In the genomic region with DNA sequence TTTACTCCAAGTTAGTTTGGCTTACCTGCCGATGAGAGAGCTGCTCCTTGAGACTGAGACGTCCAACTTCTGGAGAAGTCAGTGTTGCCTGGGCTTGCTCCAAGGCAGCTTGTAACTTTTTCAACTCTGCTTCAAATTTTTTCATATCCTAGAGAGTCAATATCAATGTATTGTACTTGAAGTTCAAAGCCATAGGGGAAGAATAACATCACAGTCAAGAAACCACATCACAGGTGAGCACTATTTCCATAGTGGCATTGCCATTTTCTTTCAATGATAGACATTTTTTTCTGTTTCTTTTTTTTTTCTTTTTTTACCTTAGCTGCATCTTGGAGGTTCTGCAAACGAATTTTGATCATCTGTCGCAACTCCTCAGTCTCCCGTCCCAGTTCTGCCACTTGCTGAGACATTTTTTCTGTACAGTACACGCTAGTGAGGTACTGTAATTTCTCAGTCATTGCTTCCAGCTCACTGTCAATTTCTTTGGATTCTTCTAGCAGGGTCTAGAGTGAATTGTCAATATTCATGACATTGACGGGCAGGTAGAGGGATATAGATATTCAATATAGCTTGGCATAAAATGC, we compare ENCODE assay signal across 10 cellular contexts.
"Had no signal": no experiment of that assay in that cellular context is flagged by ENCODE, and none has a peak within 500 bp of the region (broad histone marks: within the 10 kb centered on the region; RNA-seq: fewer than 3 reads in every experiment).

No MANE protein-coding gene starts in this region.

- H3K27me3 Mint-ChIP-seq: activated T-helper 17 cell treated with anti-CD3 and anti-CD28 coated beads, Interleukin-2, amount 50 U/mL, for 72 hours had no signal

- ATAC-seq: body of pancreas, pancreas, right lobe of liver had no signal

- H3K27ac Mint-ChIP-seq: activated naive CD4-positive, alpha-beta T cell treated with anti-CD3 and anti-CD28 coated beads, Interleukin-2, amount 50 U/mL, for 72 hours; activated T-helper 17 cell treated with anti-CD3 and anti-CD28 coated beads, Interleukin-2, amount 50 U/mL, for 72 hours; stimulated activated effector memory CD8-positive, alpha-beta T cell treated with anti-CD3 and anti-CD28 coated beads, Interleukin-12 subunit alpha, Interleukin-12 subunit beta, amount 100 ng/mL, for 72 hours had no signal

- H3K9me3 Mint-ChIP-seq: activated naive CD4-positive, alpha-beta T cell treated with anti-CD3 and anti-CD28 coated beads, Interleukin-2, amount 50 U/mL, for 72 hours; activated T-helper 17 cell treated with anti-CD3 and anti-CD28 coated beads, Interleukin-2, amount 50 U/mL, for 72 hours; naive B cell; stimulated activated effector memory CD8-positive, alpha-beta T cell treated with anti-CD3 and anti-CD28 coated beads, Interleukin-12 subunit alpha, Interleukin-12 subunit beta, amount 100 ng/mL, for 72 hours had no signal

- DNase-seq: body of pancreas, foreskin fibroblast, mesenchymal stem cell, naive B cell, pancreas, right lobe of liver, substantia nigra had no signal

- H3K36me3 Mint-ChIP-seq: activated naive CD4-positive, alpha-beta T cell treated with anti-CD3 and anti-CD28 coated beads, Interleukin-2, amount 50 U/mL, for 72 hours; naive B cell; stimulated activated effector memory CD8-positive, alpha-beta T cell treated with anti-CD3 and anti-CD28 coated beads, Interleukin-12 subunit alpha, Interleukin-12 subunit beta, amount 100 ng/mL, for 72 hours had no signal

- H3K4me3 Mint-ChIP-seq: activated T-helper 17 cell treated with anti-CD3 and anti-CD28 coated beads, Interleukin-2, amount 50 U/mL, for 72 hours; naive B cell; stimulated activated effector memory CD8-positive, alpha-beta T cell treated with anti-CD3 and anti-CD28 coated beads, Interleukin-12 subunit alpha, Interleukin-12 subunit beta, amount 100 ng/mL, for 72 hours had no signal
